Comparison of ENCODE assay signal across 8 cellular contexts in genomic region chr19:14080887-14081796, GRCh38. TPM values are rescaled to one million over a fixed set of nuclear protein-coding genes. Genes with fewer than 3 reads are reported as not detected.
DNase-seq lines count a peak whose midpoint lies in the region; ATAC-seq and TF ChIP-seq lines count a peak whose summit lies in the region.

No MANE protein-coding gene starts in this region.

- TF ChIP-seq POLR2A in erythroblast (IDR thresholded peaks at IDR 0.05; ENCODE audit: low read length) = peak; percentile 75

- no peak for TF ChIP-seq RAD21 in Ishikawa (IDR thresholded peaks at IDR 0.05; ENCODE audit: low read depth)

- peak; percentile 96 for DNase-seq in DMS153 treated with DMSO at 0.1 percent for 48 hours (lab: John Stamatoyannopoulos, UW; ENCODE audit: unreplicated experiment)
- DNase-seq in OCI-M2 (lab: John Stamatoyannopoulos, UW; ENCODE audit: unreplicated experiment) = peak; percentile 98
- peak; percentile 99 for DNase-seq in activated T-cell treated with anti-CD3 and anti-CD28 coated beads, Interleukin-2, amount 50 U/mL, for 1 hour
- DNase-seq in erythroblast (lab: John Stamatoyannopoulos, UW) = peak; percentile 99
- peak; percentile 99 for DNase-seq in mucosa of gallbladder (ENCODE audit: low spot score)
- peak; percentile 97 for DNase-seq in stimulated activated CD8-positive, alpha-beta memory T cell treated with anti-CD3 and anti-CD28 coated beads, Interleukin-4, amount 100 ng/mL, for 24 hours (ENCODE audit: low read depth)

- TF ChIP-seq EP300 in Ishikawa (IDR thresholded peaks at IDR 0.05; ENCODE audit: borderline replicate concordance) = no peak; the same call in 1 of the 2 replicates

- peak; percentile 77 for ATAC-seq in GM21619 (IDR thresholded peaks at IDR 0.05; ENCODE audit: unreplicated experiment)

TF ChIP-seq in Ishikawa, 13 proteins besides CTCF, POLR2A, EP300 and RAD21:
- TF ChIP-seq YY1 (IDR thresholded peaks at IDR 0.05; ENCODE audit: low read depth) (peak; percentile 48; the same call in 1 of the 2 replicates), FOXM1 (IDR thresholded peaks at IDR 0.05; ENCODE audit: borderline replicate concordance, low read depth) (peak; percentile 55; the same call in 1 of the 2 replicates), TAF1 (IDR thresholded peaks at IDR 0.05; ENCODE audit: low read depth) (peak; percentile 75), REST (IDR thresholded peaks at IDR 0.05; ENCODE audit: low read depth) (no peak), ZBTB7A (IDR thresholded peaks at IDR 0.05; ENCODE audit: low read depth) (no peak), NFIC (IDR thresholded peaks at IDR 0.05) (no peak), CREB1 (IDR thresholded peaks at IDR 0.05; ENCODE audit: low read depth) (peak; percentile 44; the same call in 1 of the 2 replicates), USF1 (IDR thresholded peaks at IDR 0.05) (peak; percentile 43), TEAD4 (IDR thresholded peaks at IDR 0.05) (peak; percentile 65), EGR1 (IDR thresholded peaks at IDR 0.05) (peak; percentile 43; the same call in 1 of the 2 replicates), TCF12 (IDR thresholded peaks at IDR 0.05; ENCODE audit: low read depth) (peak; percentile 62), CEBPB (IDR thresholded peaks at IDR 0.05) (0 out of 2 replicates have a peak, but pooled peaks have one; percentile 15)
- TF ChIP-seq, protein P1, sequence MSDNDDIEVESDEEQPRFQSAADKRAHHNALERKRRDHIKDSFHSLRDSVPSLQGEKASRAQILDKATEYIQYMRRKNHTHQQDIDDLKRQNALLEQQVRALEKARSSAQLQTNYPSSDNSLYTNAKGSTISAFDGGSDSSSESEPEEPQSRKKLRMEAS (IDR thresholded peaks at IDR 0.05) = 0 out of 2 replicates have a peak, but pooled peaks have one; percentile 42

RNA-seq across cellular contexts. Expression of gene C19orf67, which starts 4.4 kb away (rescaled TPM):
- total RNA-seq in mucosa of gallbladder = not detected

RNA-seq across cellular contexts. Expression of gene MISP3, which starts 8.6 kb away (rescaled TPM):
- total RNA-seq in mucosa of gallbladder = 21.6 TPM

RNA-seq across cellular contexts. Expression of gene SAMD1, which starts 9.4 kb away (rescaled TPM):
- 56.5 TPM for total RNA-seq in mucosa of gallbladder

RNA-seq across cellular contexts. Expression of gene PALM3, which starts 19.3 kb away (rescaled TPM):
- 42.8 TPM for total RNA-seq in mucosa of gallbladder

RNA-seq across cellular contexts. Expression of gene PRKACA, which starts 36.4 kb away (rescaled TPM):
- total RNA-seq in mucosa of gallbladder = 98.7 TPM

Comparison
In these comparisons a context has a peak if more than half of its experiments do, and no peak if none do; other contexts are left out.
1. Peak in every context shown above with its lines: DNase-seq and ATAC-seq.